ENCODE assay signal across 1 cellular context in the genomic region with DNA sequence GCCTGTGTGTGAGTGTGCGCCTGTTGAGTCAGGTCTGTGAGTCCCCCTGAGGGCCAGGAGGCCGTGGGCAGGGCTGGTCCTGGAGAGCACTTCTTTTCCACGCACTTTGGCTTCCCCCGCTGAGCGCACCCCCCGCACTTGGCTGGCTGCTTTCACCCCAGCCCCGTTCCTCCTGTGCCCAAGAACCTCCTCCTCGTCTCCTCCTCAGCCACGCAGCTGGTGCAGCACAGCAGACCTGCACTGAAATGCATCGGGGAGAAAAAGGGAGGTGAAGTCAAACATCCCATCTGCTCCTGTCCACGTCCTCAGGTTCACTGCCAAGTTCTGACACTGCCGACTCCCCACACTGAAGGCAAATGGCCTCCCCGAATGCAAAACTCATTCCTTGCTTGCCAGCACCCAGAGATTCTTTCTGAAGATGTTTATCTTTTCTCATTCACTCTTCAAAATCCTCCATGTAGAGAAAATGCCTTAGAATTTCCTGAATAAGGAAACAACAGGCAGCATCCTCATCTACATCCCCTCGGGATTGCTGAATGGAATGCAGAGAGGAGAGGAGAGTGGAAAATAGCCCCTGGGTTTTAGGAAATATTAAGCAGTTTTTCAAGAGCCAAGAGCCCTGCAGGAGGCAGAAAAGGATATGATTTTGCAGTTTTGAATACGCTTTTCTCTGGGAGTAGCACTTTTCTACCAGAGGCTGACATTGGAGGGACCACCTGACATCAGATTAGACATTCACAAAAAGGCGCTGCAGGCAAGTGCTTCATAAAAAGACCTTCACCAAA.
A peak's percentile ranks its signal among the peaks of the same experiment; 100 is the strongest.
TF ChIP-seq lines count a peak whose summit lies in the region.

No MANE protein-coding gene starts in this region.

TF ChIP-seq in K562, 482 proteins besides CTCF, POLR2A, EP300 and RAD21 (continued from another document):
- 0 out of 2 replicates have a peak, but pooled peaks have one; percentile 26 for TF ChIP-seq MAFG (tag; conservative IDR thresholded peaks at IDR 0.05)
- 0 out of 2 replicates have a peak, but pooled peaks have one; percentile 27 for TF ChIP-seq ZNF766 (CRISPR knock-in tag; conservative IDR thresholded peaks at IDR 0.05)
- peak; percentile 54 for TF ChIP-seq SMARCB1 (IDR thresholded peaks at IDR 0.05; ENCODE audit: insufficient read length, low read depth)
- TF ChIP-seq, protein P1, sequence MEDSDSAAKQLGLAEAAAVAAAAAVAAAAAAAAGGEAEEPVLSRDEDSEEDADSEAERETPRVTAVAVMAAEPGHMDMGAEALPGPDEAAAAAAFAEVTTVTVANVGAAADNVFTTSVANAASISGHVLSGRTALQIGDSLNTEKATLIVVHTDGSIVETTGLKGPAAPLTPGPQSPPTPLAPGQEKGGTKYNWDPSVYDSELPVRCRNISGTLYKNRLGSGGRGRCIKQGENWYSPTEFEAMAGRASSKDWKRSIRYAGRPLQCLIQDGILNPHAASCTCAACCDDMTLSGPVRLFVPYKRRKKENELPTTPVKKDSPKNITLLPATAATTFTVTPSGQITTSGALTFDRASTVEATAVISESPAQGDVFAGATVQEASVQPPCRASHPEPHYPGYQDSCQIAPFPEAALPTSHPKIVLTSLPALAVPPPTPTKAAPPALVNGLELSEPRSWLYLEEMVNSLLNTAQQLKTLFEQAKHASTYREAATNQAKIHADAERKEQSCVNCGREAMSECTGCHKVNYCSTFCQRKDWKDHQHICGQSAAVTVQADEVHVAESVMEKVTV (CRISPR knock-in tag; IDR thresholded peaks at IDR 0.05), result 0 out of 2 replicates have a peak, but pooled peaks have one; percentile 25
- TF ChIP-seq RBM39 (optimal IDR thresholded peaks at IDR 0.05; ENCODE audit: low read depth, low read length), result no peak
